ENCODE assay signal across 21 cellular contexts in the genomic region with DNA sequence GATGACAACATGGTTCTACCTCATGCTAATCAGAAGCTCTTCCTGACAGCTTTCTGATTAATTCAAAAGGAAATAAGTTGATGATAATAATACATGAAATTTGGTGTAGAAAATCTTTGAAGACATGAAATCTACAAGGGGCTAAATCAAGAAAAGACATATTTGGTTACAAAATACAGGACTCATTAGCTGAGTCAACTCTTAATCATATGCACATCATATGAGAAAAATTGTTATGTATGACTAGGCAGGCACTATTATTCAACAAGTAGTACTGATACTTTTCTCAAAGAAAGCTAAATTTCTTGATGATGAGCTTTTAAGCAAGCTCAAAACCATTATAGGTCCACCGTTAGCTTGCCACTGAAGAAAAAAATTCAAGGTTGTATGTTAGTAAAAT. TPM values are rescaled to one million over a fixed set of nuclear protein-coding genes. Genes with fewer than 3 reads are reported as not detected.
A peak's percentile ranks its signal among the peaks of the same experiment; 100 is the strongest.
DNase-seq lines count a peak whose midpoint lies in the region; ATAC-seq, FAIRE-seq and TF ChIP-seq lines count a peak whose summit lies in the region.
"Had no signal": no experiment of that assay in that cellular context is flagged by ENCODE, and none has a peak within 500 bp of the region (broad histone marks: within the 10 kb centered on the region; RNA-seq: fewer than 3 reads in every experiment).

No MANE protein-coding gene starts in this region.

- H3K4me1 ChIP-seq in left ventricle myocardium inferior, result peaks cover 19% of the 10 kb centered on the region
- no peaks in the 10 kb centered on the region for H3K4me1 ChIP-seq in right cardiac atrium (ENCODE audit: control insufficient read depth, insufficient read depth, low read length)
- H3K4me1 ChIP-seq in transverse colon, result no peaks in the 10 kb centered on the region
- H3K4me1 ChIP-seq in suprapubic skin, result no peaks in the 10 kb centered on the region
- H3K4me1 ChIP-seq: BLaER1 had no signal

- peak; percentile 45 for FAIRE-seq in islet of Langerhans (lab: Jason Lieb, UNC)
- FAIRE-seq: G401.6, GM12878, GM18507 had no signal

- H3K36me3 ChIP-seq in left ventricle myocardium inferior, result peaks cover 69% of the 10 kb centered on the region
- H3K36me3 ChIP-seq in transverse colon, result no peaks in the 10 kb centered on the region
- no peaks in the 10 kb centered on the region for H3K36me3 ChIP-seq in suprapubic skin
- H3K36me3 ChIP-seq: BLaER1 had no signal

- 86% methylated on average over 1 of the region's 1 CpG for WGBS in right cardiac atrium
- 71 to 78% methylated on average over 1 of the region's 1 CpG for WGBS in transverse colon (ENCODE audit: low coverage in 1 of 2), 2 donors
- WGBS in suprapubic skin, result 79% methylated on average over 1 of the region's 1 CpG

- H3K27me3 ChIP-seq in left ventricle myocardium inferior (ENCODE audit: low read depth), result peaks cover 4% of the 10 kb centered on the region
- no peaks in the 10 kb centered on the region for H3K27me3 ChIP-seq in right cardiac atrium (ENCODE audit: control insufficient read depth, insufficient read depth)
- H3K27me3 ChIP-seq in transverse colon, result peaks cover 10% of the 10 kb centered on the region
- peaks cover 6% of the 10 kb centered on the region for H3K27me3 ChIP-seq in suprapubic skin
- H3K27me3 ChIP-seq: BLaER1 had no signal

- H3K4me3 ChIP-seq in left ventricle myocardium inferior, result no peak overlapping the region
- H3K4me3 ChIP-seq in right cardiac atrium (ENCODE audit: low read length), result no peak overlapping the region
- no peak overlapping the region for H3K4me3 ChIP-seq in epithelial cell of esophagus (ENCODE audit: low read length)
- H3K4me3 ChIP-seq in transverse colon, result no peak overlapping the region
- no peak overlapping the region for H3K4me3 ChIP-seq in suprapubic skin
- H3K4me3 ChIP-seq: BLaER1, GM12878, GM23338, SK-N-MC had no signal

- TF ChIP-seq POLR2A in transverse colon (IDR thresholded peaks at IDR 0.05) (no peak), suprapubic skin (IDR thresholded peaks at IDR 0.05) (no peak)

- in situ Hi-C loops in transverse colon (cut with MboI; ENCODE audit: low pct_ligation_motif_present in 1 of 4, low pct_unique_long_range_greater_than_20kb in 1 of 4, low sequenced_read_pairs in 3 of 4), result no loop called here

- H3K27ac ChIP-seq in left ventricle myocardium inferior (replicated peaks) (peak overlapping the region; percentile 7), right cardiac atrium (ENCODE audit: low read length) (no peak overlapping the region), transverse colon (no peak overlapping the region), suprapubic skin (no peak overlapping the region)
- H3K27ac ChIP-seq: BLaER1, SK-N-MC had no signal

- intact Hi-C loops in left ventricle myocardium inferior (cut with micrococcal nuclease), result no loop called here
- intact Hi-C loops in right cardiac atrium (cut with DNase I), result no loop called here
- intact Hi-C loops in transverse colon (cut with DNase I; ENCODE audit: low total_unique reads), result no loop called here

- TF ChIP-seq EP300 in transverse colon (IDR thresholded peaks at IDR 0.05; ENCODE audit: low read depth), result no peak
- TF ChIP-seq EP300 in suprapubic skin (IDR thresholded peaks at IDR 0.05), result no peak

- ATAC-seq in right cardiac atrium (no peak), GM18870 (IDR thresholded peaks at IDR 0.05; ENCODE audit: unreplicated experiment) (no peak)
- ATAC-seq: CD8-positive, alpha-beta T cell; GM12878; GM23338; Panc1 had no signal

- H3K9me3 ChIP-seq in left ventricle myocardium inferior (replicated peaks) (peaks cover 3% of the 10 kb centered on the region), right cardiac atrium (ENCODE audit: control insufficient read depth, low read length) (no peaks in the 10 kb centered on the region), transverse colon (no peaks in the 10 kb centered on the region), suprapubic skin (no peaks in the 10 kb centered on the region)
- H3K9me3 ChIP-seq: BLaER1 had no signal

- no peak for TF ChIP-seq CTCF in left ventricle myocardium inferior (IDR thresholded peaks at IDR 0.05; ENCODE audit: borderline replicate concordance)
- TF ChIP-seq CTCF in epithelial cell of esophagus (IDR thresholded peaks at IDR 0.05; ENCODE audit: insufficient read depth, low read depth, low read length, missing control alignments), result no peak
- no peak for TF ChIP-seq CTCF in transverse colon (IDR thresholded peaks at IDR 0.05)
- TF ChIP-seq CTCF in suprapubic skin (IDR thresholded peaks at IDR 0.05), result no peak

- DNase-seq in left ventricle myocardium inferior (no peak), right cardiac atrium (no peak), epithelial cell of esophagus (ENCODE audit: low read depth) (peak; percentile 43), transverse colon (no peak), NCI-H128 (lab: John Stamatoyannopoulos, UW; ENCODE audit: unreplicated experiment) (no peak), suprapubic skin (ENCODE audit: low spot score in 2 of 2) (no peak)
- DNase-seq: 8988T; CD8-positive, alpha-beta T cell; KG1; NCI-H146; NCI-H524; Right ventricle myocardium superior had no signal

RNA-seq across cellular contexts. Expression of gene ABCC9, which starts 7.1 kb away (rescaled TPM):
- total RNA-seq in left ventricle myocardium inferior (81.8 TPM), right cardiac atrium (10 to 100 TPM; 46.5 to 67.8 (median 56.7) TPM), transverse colon (10 to 100 TPM in 1 of 4 donors, 1 to 10 TPM in 3; 5.2 to 10.2 (median 8.0) TPM), suprapubic skin (1 to 10 TPM; 7.8 to 9.6 (median 8.1) TPM)
- 12.1 TPM for polyA plus RNA-seq in right cardiac atrium
- total RNA-seq: CD8-positive, alpha-beta T cell; GM23338 had no signal
- polyA plus RNA-seq: GM23338 had no signal
